Comparison of ENCODE assay signal across 1 cellular context in the genomic region with DNA sequence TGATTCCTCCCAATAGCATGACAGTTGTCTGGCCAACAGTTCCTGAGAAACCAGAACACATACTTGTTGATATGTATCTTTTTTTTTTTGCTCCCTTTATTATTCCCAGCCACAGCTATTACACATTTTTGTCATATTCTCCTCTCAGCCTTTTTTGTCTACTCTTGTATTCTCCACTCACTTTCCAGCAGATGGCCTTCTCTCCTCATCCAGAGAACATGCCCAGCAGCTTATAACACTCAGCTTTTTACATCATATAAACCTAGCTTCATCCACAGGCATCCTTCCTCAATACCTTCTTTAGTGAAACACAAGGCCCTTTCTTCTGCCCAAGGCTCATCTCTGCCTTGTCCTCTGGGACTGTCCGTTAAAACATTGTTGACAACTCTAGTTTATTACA.
TF ChIP-seq lines count a peak whose summit lies in the region.

No MANE protein-coding gene starts in this region.

TF ChIP-seq in GM23338, 12 proteins besides CTCF, POLR2A, EP300 and RAD21 (continued from another document):
- no peak for TF ChIP-seq NANOG (IDR thresholded peaks at IDR 0.05; ENCODE audit: borderline replicate concordance)
- no peak for TF ChIP-seq CREB1 (CRISPR knock-in tag; IDR thresholded peaks at IDR 0.05; ENCODE audit: low read depth)
- no peak for TF ChIP-seq ZNF331 (CRISPR knock-in tag; IDR thresholded peaks at IDR 0.05; ENCODE audit: low read depth)
- TF ChIP-seq EZH2phosphoT487 (IDR thresholded peaks at IDR 0.05; ENCODE audit: unreplicated experiment), result no peak
- no peak for TF ChIP-seq STAT1 (IDR thresholded peaks at IDR 0.05; ENCODE audit: unreplicated experiment)
- TF ChIP-seq, protein P1, sequence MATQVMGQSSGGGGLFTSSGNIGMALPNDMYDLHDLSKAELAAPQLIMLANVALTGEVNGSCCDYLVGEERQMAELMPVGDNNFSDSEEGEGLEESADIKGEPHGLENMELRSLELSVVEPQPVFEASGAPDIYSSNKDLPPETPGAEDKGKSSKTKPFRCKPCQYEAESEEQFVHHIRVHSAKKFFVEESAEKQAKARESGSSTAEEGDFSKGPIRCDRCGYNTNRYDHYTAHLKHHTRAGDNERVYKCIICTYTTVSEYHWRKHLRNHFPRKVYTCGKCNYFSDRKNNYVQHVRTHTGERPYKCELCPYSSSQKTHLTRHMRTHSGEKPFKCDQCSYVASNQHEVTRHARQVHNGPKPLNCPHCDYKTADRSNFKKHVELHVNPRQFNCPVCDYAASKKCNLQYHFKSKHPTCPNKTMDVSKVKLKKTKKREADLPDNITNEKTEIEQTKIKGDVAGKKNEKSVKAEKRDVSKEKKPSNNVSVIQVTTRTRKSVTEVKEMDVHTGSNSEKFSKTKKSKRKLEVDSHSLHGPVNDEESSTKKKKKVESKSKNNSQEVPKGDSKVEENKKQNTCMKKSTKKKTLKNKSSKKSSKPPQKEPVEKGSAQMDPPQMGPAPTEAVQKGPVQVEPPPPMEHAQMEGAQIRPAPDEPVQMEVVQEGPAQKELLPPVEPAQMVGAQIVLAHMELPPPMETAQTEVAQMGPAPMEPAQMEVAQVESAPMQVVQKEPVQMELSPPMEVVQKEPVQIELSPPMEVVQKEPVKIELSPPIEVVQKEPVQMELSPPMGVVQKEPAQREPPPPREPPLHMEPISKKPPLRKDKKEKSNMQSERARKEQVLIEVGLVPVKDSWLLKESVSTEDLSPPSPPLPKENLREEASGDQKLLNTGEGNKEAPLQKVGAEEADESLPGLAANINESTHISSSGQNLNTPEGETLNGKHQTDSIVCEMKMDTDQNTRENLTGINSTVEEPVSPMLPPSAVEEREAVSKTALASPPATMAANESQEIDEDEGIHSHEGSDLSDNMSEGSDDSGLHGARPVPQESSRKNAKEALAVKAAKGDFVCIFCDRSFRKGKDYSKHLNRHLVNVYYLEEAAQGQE (IDR thresholded peaks at IDR 0.05; ENCODE audit: unreplicated experiment), result no peak
